ENCODE assay signal across 23 cellular contexts in genomic region chr19:40685016-40685526, GRCh38. TPM values are rescaled to one million over a fixed set of nuclear protein-coding genes. Genes with fewer than 3 reads are reported as not detected.
A peak's percentile ranks its signal among the peaks of the same experiment; 100 is the strongest.
DNase-seq lines count a peak whose midpoint lies in the region; ATAC-seq, FAIRE-seq and TF ChIP-seq lines count a peak whose summit lies in the region.
"Had no signal": no experiment of that assay in that cellular context is flagged by ENCODE, and none has a peak within 500 bp of the region (broad histone marks: within the 10 kb centered on the region; RNA-seq: fewer than 3 reads in every experiment).

No MANE protein-coding gene starts in this region.

- FAIRE-seq in K562 (lab: Jason Lieb, UNC): no peak
- FAIRE-seq in kidney (lab: Jason Lieb, UNC): no peak
- FAIRE-seq: GM12892, GM19239 had no signal

- no peaks in the 10 kb centered on the region for H3K27me3 ChIP-seq in K562 (ENCODE audit: control insufficient read depth in 2 of 2, insufficient read depth in 2 of 2, low read length in 2 of 2)
- no peaks in the 10 kb centered on the region for H3K27me3 ChIP-seq in osteoblast (ENCODE audit: insufficient read depth, low read length)
- no peaks in the 10 kb centered on the region for H3K27me3 ChIP-seq in H7 (ENCODE audit: control insufficient read depth, insufficient read depth, low read length)
- H3K27me3 ChIP-seq: BLaER1 treated with 17β-estradiol and CSF1 and Interleukin-3, amounts not matched to agents 10 nM and 100 nM; Peyer's patch; SJSA1 had no signal

- H3K4me3 ChIP-seq in K562: no peak overlapping the region
- no peak overlapping the region for H3K4me3 ChIP-seq in osteoblast (ENCODE audit: insufficient read depth, low read length)
- no peak overlapping the region for H3K4me3 ChIP-seq in H7 (ENCODE audit: insufficient read depth, low read depth, low read length)
- no peak overlapping the region for H3K4me3 ChIP-seq in kidney (ENCODE audit: low read length in 2 of 2)
- H3K4me3 ChIP-seq: BLaER1 treated with 17β-estradiol and CSF1 and Interleukin-3, amounts not matched to agents 10 nM and 100 nM; Peyer's patch; SJSA1 had no signal

- POLR2A ChIA-PET in activated naive CD8-positive, alpha-beta T cell treated with anti-CD3 and anti-CD28 coated beads, Interleukin-2, amount 10 ng/mL, durations not matched to agents 7 days and 5 days (lab: Charles Lee): no interaction called here
- POLR2A ChIA-PET in K562 (lab: Yijun Ruan, JAX): interaction anchor here (0.6 kb wide), 1 partner anchor 1708 kb away, joined by 3 read pairs; no protein-coding TSS in a partner anchor

- BruUV-seq in K562 (replicated peaks; lab: Mats Ljungman, UMichigan): no TSS peak

- peaks cover 6% of the 10 kb centered on the region for H3K9me1 ChIP-seq in K562 (ENCODE audit: control insufficient read depth, insufficient read depth, low read length)

- intact Hi-C loops in K562 (cut with micrococcal nuclease) (no loop called here), kidney (cut with DNase I) (no loop called here)

- H3K79me2 ChIP-seq in K562 (ENCODE audit: control insufficient read depth, insufficient read depth, low read length) (peaks cover 31% of the 10 kb centered on the region), osteoblast (ENCODE audit: insufficient read depth, low read length) (peaks cover 38% of the 10 kb centered on the region)

- H4K20me1 ChIP-seq in K562 (replicated peaks; ENCODE audit: control insufficient read depth, insufficient read depth, low read length) (0 out of 2 replicates have a peak, but pooled peaks cover 4% of the 10 kb centered on the region), osteoblast (ENCODE audit: insufficient read depth, low read length) (peaks cover 59% of the 10 kb centered on the region)

- 84% methylated on average over 3 of the region's 3 CpGs for WGBS in K562 (ENCODE audit: insufficient coverage, low coverage, missing lambda C conversion rate)

- H3K27me3 Mint-ChIP-seq in activated naive CD8-positive, alpha-beta T cell treated with anti-CD3 and anti-CD28 coated beads, Interleukin-2, amount 10 ng/mL, durations not matched to agents 7 days and 5 days: no peaks in the 10 kb centered on the region
- no peaks in the 10 kb centered on the region for H3K27me3 Mint-ChIP-seq in activated naive CD8-positive, alpha-beta T cell treated with anti-CD3 and anti-CD28 coated beads, Interleukin-2, amount 50 U/mL, for 24 hours
- H3K27me3 Mint-ChIP-seq in immature natural killer cell (ENCODE audit: low read depth in 3 of 3): peaks cover 0 to 3% (median 2%) of the 10 kb centered on the region in 3 donors

- no peak overlapping the region for H3K4me3 Mint-ChIP-seq in activated naive CD8-positive, alpha-beta T cell treated with anti-CD3 and anti-CD28 coated beads, Interleukin-2, amount 10 ng/mL, durations not matched to agents 7 days and 5 days
- no peak overlapping the region for H3K4me3 Mint-ChIP-seq in activated naive CD8-positive, alpha-beta T cell treated with anti-CD3 and anti-CD28 coated beads, Interleukin-2, amount 50 U/mL, for 24 hours
- no peak overlapping the region for H3K4me3 Mint-ChIP-seq in immature natural killer cell
- H3K4me3 Mint-ChIP-seq: CD8-positive, alpha-beta T cell had no signal

- TF ChIP-seq POLR2A in K562 (conservative IDR thresholded peaks at IDR 0.05): no peak

- H3K4me1 Mint-ChIP-seq in activated naive CD8-positive, alpha-beta T cell treated with anti-CD3 and anti-CD28 coated beads, Interleukin-2, amount 10 ng/mL, durations not matched to agents 7 days and 5 days: peaks cover 1% of the 10 kb centered on the region
- no peaks in the 10 kb centered on the region for H3K4me1 Mint-ChIP-seq in activated naive CD8-positive, alpha-beta T cell treated with anti-CD3 and anti-CD28 coated beads, Interleukin-2, amount 50 U/mL, for 24 hours
- H3K4me1 Mint-ChIP-seq in immature natural killer cell: peaks cover 0 to 8% of the 10 kb centered on the region in 2 donors

- H3K4me1 ChIP-seq in K562 (replicated peaks in 1 of 2; ENCODE audit: control insufficient read depth in 2 of 2, insufficient read depth in 2 of 2, low read length in 2 of 2): peaks cover 24 to 34% of the 10 kb centered on the region in 2 experiments; a peak in 4 of 5 replicates
- H3K4me1 ChIP-seq in osteoblast (ENCODE audit: insufficient read depth, low read length): peaks cover 18% of the 10 kb centered on the region
- peaks cover 0 to 2% of the 10 kb centered on the region in 2 donors for H3K4me1 ChIP-seq in kidney (ENCODE audit: control insufficient read depth in 1 of 2, insufficient read depth in 1 of 2, low read depth in 1 of 2, low read length in 2 of 2)

- no peak overlapping the region for H2AFZ ChIP-seq in K562 (ENCODE audit: low read depth, low read length)
- no peak overlapping the region for H2AFZ ChIP-seq in osteoblast (ENCODE audit: low read length)

- H3K9ac ChIP-seq in K562 (ENCODE audit: insufficient read depth in 1 of 2, low read depth in 2 of 2, low read length in 2 of 2) (peak overlapping the region in 1 of 2 experiments; percentile 31; a peak in 1 of 4 replicates), kidney (ENCODE audit: low read length in 2 of 2) (no peak overlapping the region)
- H3K9ac ChIP-seq: BLaER1 treated with 17β-estradiol and CSF1 and Interleukin-3, amounts not matched to agents 10 nM and 100 nM had no signal

- DNase-seq in activated naive CD8-positive, alpha-beta T cell treated with anti-CD3 and anti-CD28 coated beads, Interleukin-2, amount 10 ng/mL, durations not matched to agents 7 days and 5 days: no peak
- no peak for DNase-seq in activated naive CD8-positive, alpha-beta T cell treated with anti-CD3 and anti-CD28 coated beads, Interleukin-2, amount 50 U/mL, for 24 hours
- DNase-seq in K562 (ENCODE audit: extremely low read depth in 1 of 4, low spot score in 3 of 4): no peak
- DNase-seq in immature natural killer cell: no peak
- peak; percentile 26 for DNase-seq in osteoblast (ENCODE audit: insufficient read length, low spot score, missing footprints)
- no peak for DNase-seq in H7
- no peak for DNase-seq in kidney
- DNase-seq: CD8-positive, alpha-beta T cell; DMS153; NCI-H1694; NCI-H2081; NCI-H2171; NCI-H345; NCI-H524; NCI-H774; NK-92 treated with Interleukin-12 subunit alpha and Interleukin-12 subunit beta, amount 100 ng/mL, for 24 hours; Peyer's patch had no signal

- H3K36me3 Mint-ChIP-seq in activated naive CD8-positive, alpha-beta T cell treated with anti-CD3 and anti-CD28 coated beads, Interleukin-2, amount 10 ng/mL, durations not matched to agents 7 days and 5 days: peaks cover 13% of the 10 kb centered on the region
- peaks cover 13% of the 10 kb centered on the region for H3K36me3 Mint-ChIP-seq in activated naive CD8-positive, alpha-beta T cell treated with anti-CD3 and anti-CD28 coated beads, Interleukin-2, amount 50 U/mL, for 24 hours (ENCODE audit: low read depth)
- H3K36me3 Mint-ChIP-seq in immature natural killer cell: peaks cover 4 to 13% (median 6%) of the 10 kb centered on the region in 3 donors

- in situ Hi-C loops in K562 (cut with MboI): no loop called here

- no peak overlapping the region for H3K4me2 ChIP-seq in K562 (ENCODE audit: insufficient read depth, low read length)
- H3K4me2 ChIP-seq in osteoblast (ENCODE audit: insufficient read depth, low read length): no peak overlapping the region
- H3K4me2 ChIP-seq: BLaER1 treated with 17β-estradiol and CSF1 and Interleukin-3, amounts not matched to agents 10 nM and 100 nM had no signal

- no peaks in the 10 kb centered on the region for H3K9me3 Mint-ChIP-seq in activated naive CD8-positive, alpha-beta T cell treated with anti-CD3 and anti-CD28 coated beads, Interleukin-2, amount 10 ng/mL, durations not matched to agents 7 days and 5 days
- H3K9me3 Mint-ChIP-seq in activated naive CD8-positive, alpha-beta T cell treated with anti-CD3 and anti-CD28 coated beads, Interleukin-2, amount 50 U/mL, for 24 hours: no peaks in the 10 kb centered on the region
- H3K9me3 Mint-ChIP-seq in immature natural killer cell: no peaks in the 10 kb centered on the region
- H3K9me3 Mint-ChIP-seq: CD8-positive, alpha-beta T cell had no signal

- no peak for TF ChIP-seq EP300 in K562 (IDR thresholded peaks at IDR 0.05; ENCODE audit: low read length)

- H3K27ac Mint-ChIP-seq in activated naive CD8-positive, alpha-beta T cell treated with anti-CD3 and anti-CD28 coated beads, Interleukin-2, amount 10 ng/mL, durations not matched to agents 7 days and 5 days: peak overlapping the region; percentile 2
- H3K27ac Mint-ChIP-seq in activated naive CD8-positive, alpha-beta T cell treated with anti-CD3 and anti-CD28 coated beads, Interleukin-2, amount 50 U/mL, for 24 hours: no peak overlapping the region
- peak overlapping the region in 4 of 6 donors; percentile 8 to 88 (median 51) for H3K27ac Mint-ChIP-seq in immature natural killer cell
- H3K27ac Mint-ChIP-seq: CD8-positive, alpha-beta T cell had no signal

- TF ChIP-seq CTCF in K562 (IDR thresholded peaks at IDR 0.05 in 2 of 3, conservative IDR thresholded peaks at IDR 0.05 in 1 of 3; ENCODE audit: insufficient read depth in 2 of 3, low read depth in 1 of 3, low read length in 3 of 3) (no peak), osteoblast (IDR thresholded peaks at IDR 0.05; ENCODE audit: extremely low read depth, low read depth, low read length) (no peak), kidney (IDR thresholded peaks at IDR 0.05; ENCODE audit: borderline replicate concordance, extremely low read depth, insufficient read depth) (no peak)

- H3K9me3 ChIP-seq in K562 (replicated peaks; ENCODE audit: control insufficient read depth, insufficient read depth, low read depth, low read length) (no peaks in the 10 kb centered on the region; the same call in 1 of the 2 replicates), osteoblast (ENCODE audit: low read depth, low read length) (no peaks in the 10 kb centered on the region), kidney (ENCODE audit: control insufficient read depth in 1 of 2, low read length in 2 of 2) (no peaks in the 10 kb centered on the region)
- H3K9me3 ChIP-seq: BLaER1 treated with 17β-estradiol and CSF1 and Interleukin-3, amounts not matched to agents 10 nM and 100 nM; Peyer's patch; SJSA1 had no signal

- no peak overlapping the region for H3K27ac ChIP-seq in K562 (ENCODE audit: extremely low read depth, low read depth, low read length)
- H3K27ac ChIP-seq in osteoblast (ENCODE audit: low read depth, low read length): no peak overlapping the region
- no peak overlapping the region for H3K27ac ChIP-seq in kidney (ENCODE audit: low read depth in 2 of 2, low read length in 2 of 2)
- H3K27ac ChIP-seq: 22Rv1; BLaER1 treated with 17β-estradiol and CSF1 and Interleukin-3, amounts not matched to agents 10 nM and 100 nM; Peyer's patch; SJSA1 had no signal

- peaks cover 47% of the 10 kb centered on the region; the same call in 2 of the 3 replicates for H3K36me3 ChIP-seq in K562 (ENCODE audit: control insufficient read depth, insufficient read depth, low read length)
- H3K36me3 ChIP-seq in osteoblast (ENCODE audit: insufficient read depth, low read length): peaks cover 57% of the 10 kb centered on the region
- H3K36me3 ChIP-seq in H7 (replicated peaks; ENCODE audit: control insufficient read depth, insufficient read depth, low read length): peaks cover 20% of the 10 kb centered on the region
- H3K36me3 ChIP-seq in kidney (ENCODE audit: control insufficient read depth in 1 of 2, insufficient read depth in 2 of 2, low read length in 2 of 2): peaks cover 7 to 10% of the 10 kb centered on the region in 2 donors

- ATAC-seq in activated naive CD8-positive, alpha-beta T cell treated with anti-CD3 and anti-CD28 coated beads, Interleukin-2, amount 10 ng/mL, durations not matched to agents 7 days and 5 days (ENCODE audit: low read depth): no peak
- ATAC-seq in activated naive CD8-positive, alpha-beta T cell treated with anti-CD3 and anti-CD28 coated beads, Interleukin-2, amount 50 U/mL, for 24 hours: no peak
- ATAC-seq in K562 (no peak), HG02798 (IDR thresholded peaks at IDR 0.05; ENCODE audit: poor library complexity, unreplicated experiment) (no peak)
- ATAC-seq: CD8-positive, alpha-beta T cell had no signal

- CTCF ChIA-PET in K562 (lab: Yijun Ruan, JAX; ENCODE audit: low intra/inter-chr PET ratio): no interaction called here

- no peak for TF ChIP-seq RAD21 in K562 (CRISPR knock-in tag; conservative IDR thresholded peaks at IDR 0.05 in 1 of 2, IDR thresholded peaks at IDR 0.05 in 1 of 2)

RNA-seq across cellular contexts. Expression of gene NUMBL, which starts 5.4 kb away (rescaled TPM):
- 10 to 100 TPM in 1 of 2 experiments, 1 to 10 TPM in 1; 9.9 to 11.7 TPM for total RNA-seq in activated naive CD8-positive, alpha-beta T cell treated with anti-CD3 and anti-CD28 coated beads, Interleukin-2, amount 10 ng/mL, durations not matched to agents 7 days and 5 days
- total RNA-seq in K562 (2011; cell fraction: chromatin; rRNA removed; ENCODE audit: low replicate concordance): 39.2 and 53.7 TPM in 2 replicates
- 24.0 and 29.3 TPM in 2 replicates for total RNA-seq in K562 (2011; cell fraction: nucleolus; rRNA removed)
- total RNA-seq in K562 (2011; cell fraction: nucleoplasm; rRNA removed): 33.8 and 65.4 TPM in 2 replicates
- total RNA-seq in K562 (2014; rRNA removed): 10.3 and 12.2 TPM in 2 replicates
- total RNA-seq in K562 (2014; rRNA removed; fragmentation: Illumina TruSeq; extraction: Trizol): 3.0 TPM in 2 replicates
- total RNA-seq in K562 (2015; rRNA removed; fragmentation: Illumina TruSeq; extraction: Trizol): 5.0 and 5.7 TPM in 2 replicates
- total RNA-seq in K562 (2021): 38.6 and 41.5 TPM in 2 replicates
- polyA plus RNA-seq in K562 (2011; rRNA removed): 6.6 and 9.2 TPM in 2 replicates
- 6.5 and 15.8 TPM in 2 replicates for polyA plus RNA-seq in K562 (2011; cell fraction: cytosol; rRNA removed)
- polyA plus RNA-seq in K562 (2011; cell fraction: nucleus; rRNA removed): 20.5 and 36.4 TPM in 2 replicates
- polyA plus RNA-seq in K562 (2012): 12.7 and 13.9 TPM in 2 replicates
- polyA plus RNA-seq in K562 (2014; fragmentation: Illumina TruSeq; extraction: Trizol): 9.0 and 13.7 TPM in 2 replicates
- under 1 TPM; 0.39 to 0.63 TPM for polyA plus RNA-seq in K562 (2014; fragmentation: Nextera tagmentation; extraction: Ambion mirVana)
- polyA plus RNA-seq in K562 (2014; rRNA removed): 16.1 and 18.8 TPM in 2 replicates
- 14.8 and 16.7 TPM in 2 replicates for polyA minus RNA-seq in K562 (2011; rRNA and poly(A)+ RNA removed)
- 4.8 and 6.4 TPM in 2 replicates for polyA minus RNA-seq in K562 (2011; cell fraction: cytosol; rRNA and poly(A)+ RNA removed)
- 7.8 and 8.3 TPM in 2 replicates for polyA minus RNA-seq in K562 (2011; cell fraction: nucleus; rRNA and poly(A)+ RNA removed)
- polyA plus RNA-seq in immature natural killer cell: 1 to 10 TPM in 2 of 3 donors, not detected in 1; 1.3 to 1.7 TPM
- 26.8 and 27.7 TPM in 2 replicates for total RNA-seq in osteoblast
- total RNA-seq in H7 (2014; rRNA removed; shearing (Covaris generic)): 18.3 and 23.1 TPM in 2 replicates
- total RNA-seq in kidney: 24.3 TPM
- polyA plus RNA-seq in kidney (ENCODE audit: insufficient read depth, low read depth, low replicate concordance): 3.3 TPM

RNA-seq across cellular contexts. Expression of gene COQ8B, which starts 31.6 kb away (rescaled TPM):
- 10 to 100 TPM; 35.8 to 36.8 TPM for total RNA-seq in activated naive CD8-positive, alpha-beta T cell treated with anti-CD3 and anti-CD28 coated beads, Interleukin-2, amount 10 ng/mL, durations not matched to agents 7 days and 5 days
- total RNA-seq in K562 (2011; cell fraction: chromatin; rRNA removed; ENCODE audit: low replicate concordance): 33.1 and 73.6 TPM in 2 replicates
- 54.3 and 55.7 TPM in 2 replicates for total RNA-seq in K562 (2011; cell fraction: nucleolus; rRNA removed)
- 43.2 and 52.2 TPM in 2 replicates for total RNA-seq in K562 (2011; cell fraction: nucleoplasm; rRNA removed)
- 18.3 and 20.0 TPM in 2 replicates for total RNA-seq in K562 (2014; rRNA removed)
- 5.2 and 5.5 TPM in 2 replicates for total RNA-seq in K562 (2014; rRNA removed; fragmentation: Illumina TruSeq; extraction: Trizol)
- 12.9 and 13.6 TPM in 2 replicates for total RNA-seq in K562 (2015; rRNA removed; fragmentation: Illumina TruSeq; extraction: Trizol)
- total RNA-seq in K562 (2021): 24.0 and 27.2 TPM in 2 replicates
- polyA plus RNA-seq in K562 (2011; rRNA removed): 14.4 and 17.6 TPM in 2 replicates
- polyA plus RNA-seq in K562 (2011; cell fraction: cytosol; rRNA removed): 19.5 and 37.8 TPM in 2 replicates
- 55.8 and 89.2 TPM in 2 replicates for polyA plus RNA-seq in K562 (2011; cell fraction: nucleus; rRNA removed)
- polyA plus RNA-seq in K562 (2012): 16.4 and 27.2 TPM in 2 replicates
- polyA plus RNA-seq in K562 (2014; fragmentation: Illumina TruSeq; extraction: Trizol): 7.2 and 15.7 TPM in 2 replicates
- under 1 TPM; 0.41 to 0.51 TPM for polyA plus RNA-seq in K562 (2014; fragmentation: Nextera tagmentation; extraction: Ambion mirVana)
- 26.5 and 32.3 TPM in 2 replicates for polyA plus RNA-seq in K562 (2014; rRNA removed)
- polyA minus RNA-seq in K562 (2011; rRNA and poly(A)+ RNA removed): 7.3 and 13.0 TPM in 2 replicates
- polyA minus RNA-seq in K562 (2011; cell fraction: cytosol; rRNA and poly(A)+ RNA removed): 15.0 and 15.7 TPM in 2 replicates
- polyA minus RNA-seq in K562 (2011; cell fraction: nucleus; rRNA and poly(A)+ RNA removed): 25.1 and 25.8 TPM in 2 replicates
- polyA plus RNA-seq in immature natural killer cell: 10 to 100 TPM; 18.3 to 23.5 (median 20.8) TPM
- 32.9 and 34.2 TPM in 2 replicates for total RNA-seq in osteoblast
- 73.8 and 82.7 TPM in 2 replicates for total RNA-seq in H7 (2014; rRNA removed; shearing (Covaris generic))
- total RNA-seq in kidney: 55.3 TPM
- polyA plus RNA-seq in kidney (ENCODE audit: insufficient read depth, low read depth, low replicate concordance): 45.8 TPM

RNA-seq across cellular contexts. Expression of gene ITPKC, which starts 31.8 kb away (rescaled TPM):
- 1 to 10 TPM; 7.1 TPM for total RNA-seq in activated naive CD8-positive, alpha-beta T cell treated with anti-CD3 and anti-CD28 coated beads, Interleukin-2, amount 10 ng/mL, durations not matched to agents 7 days and 5 days
- 7.8 and 24.0 TPM in 2 replicates for total RNA-seq in K562 (2011; cell fraction: chromatin; rRNA removed; ENCODE audit: low replicate concordance)
- total RNA-seq in K562 (2011; cell fraction: nucleolus; rRNA removed): 14.8 and 15.4 TPM in 2 replicates
- 8.1 and 11.3 TPM in 2 replicates for total RNA-seq in K562 (2011; cell fraction: nucleoplasm; rRNA removed)
- total RNA-seq in K562 (2014; rRNA removed) (7.4 and 8.7 TPM in 2 replicates), K562 (2014; rRNA removed; fragmentation: Illumina TruSeq; extraction: Trizol) (3.4 and 4.0 TPM in 2 replicates), K562 (2015; rRNA removed; fragmentation: Illumina TruSeq; extraction: Trizol) (4.7 and 5.1 TPM in 2 replicates), K562 (2021) (9.0 and 9.3 TPM in 2 replicates), osteoblast (9.8 and 10.0 TPM in 2 replicates), kidney (27.9 TPM)
- polyA plus RNA-seq in K562 (2011; rRNA removed) (6.0 and 6.1 TPM in 2 replicates), K562 (2014; fragmentation: Illumina TruSeq; extraction: Trizol) (5.8 and 6.6 TPM in 2 replicates), K562 (2014; fragmentation: Nextera tagmentation; extraction: Ambion mirVana) (under 1 TPM; 0.08 to 0.22 TPM), K562 (2014; rRNA removed) (6.4 and 8.9 TPM in 2 replicates), immature natural killer cell (1 to 10 TPM; 3.8 to 8.1 (median 4.5) TPM), kidney (ENCODE audit: insufficient read depth, low read depth, low replicate concordance) (14.3 TPM)
- 6.4 and 8.6 TPM in 2 replicates for polyA plus RNA-seq in K562 (2011; cell fraction: cytosol; rRNA removed)
- 5.3 and 9.3 TPM in 2 replicates for polyA plus RNA-seq in K562 (2011; cell fraction: nucleus; rRNA removed)
- 6.0 and 10.0 TPM in 2 replicates for polyA plus RNA-seq in K562 (2012)
- polyA minus RNA-seq in K562 (2011; rRNA and poly(A)+ RNA removed): 7.3 and 9.6 TPM in 2 replicates
- 3.9 and 6.0 TPM in 2 replicates for polyA minus RNA-seq in K562 (2011; cell fraction: cytosol; rRNA and poly(A)+ RNA removed)
- polyA minus RNA-seq in K562 (2011; cell fraction: nucleus; rRNA and poly(A)+ RNA removed): 4.3 and 4.7 TPM in 2 replicates
- 10.5 and 14.0 TPM in 2 replicates for total RNA-seq in H7 (2014; rRNA removed; shearing (Covaris generic))
